In the genomic region with DNA sequence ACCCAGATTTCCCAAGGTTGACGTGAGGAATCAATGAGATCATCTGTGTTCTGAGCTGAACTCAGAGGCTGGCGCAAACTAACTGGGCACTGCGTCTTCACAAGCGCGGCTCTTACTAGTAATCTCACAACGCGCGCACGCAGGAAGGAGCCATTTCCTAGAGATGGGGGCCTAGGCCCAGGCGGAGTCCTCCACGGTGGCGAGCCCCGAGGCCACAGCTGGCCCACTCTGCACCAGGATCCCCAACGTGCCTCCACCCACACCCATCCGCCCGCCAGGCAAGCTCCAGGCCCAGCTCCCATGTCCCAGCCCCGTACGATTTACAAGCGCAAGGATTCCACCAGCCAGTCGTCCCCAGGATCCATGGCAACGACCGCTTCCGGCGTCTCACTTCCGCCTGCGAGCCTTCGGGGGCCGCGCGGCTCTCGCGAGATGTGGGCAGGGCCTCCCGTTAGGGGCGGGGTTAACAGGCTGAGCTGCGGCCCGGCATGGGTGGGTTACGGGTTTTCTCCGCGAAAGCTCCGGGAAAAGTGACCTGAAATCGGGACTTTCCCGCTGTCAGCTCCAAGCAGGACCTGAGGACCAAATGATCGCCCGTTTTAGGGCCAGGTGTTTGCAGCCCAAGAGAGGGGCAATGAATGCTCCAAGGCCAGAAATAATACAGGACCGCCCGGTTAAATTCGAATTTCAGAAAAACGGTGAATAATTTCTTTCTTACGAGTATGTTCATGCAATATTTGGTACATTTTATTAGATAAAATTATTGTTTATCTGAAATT, we compare ENCODE assay signal across 8 cellular contexts. TPM values are rescaled to one million over a fixed set of nuclear protein-coding genes. Genes with fewer than 3 reads are reported as not detected.
DNase-seq lines count a peak whose midpoint lies in the region; ATAC-seq and TF ChIP-seq lines count a peak whose summit lies in the region.

A gene (minus strand): TSS at position 374 of the 779 bp plus-strand sequence. CDS start 9 bp downstream, at position 365.

- peak within 1 kb of the TSS; percentile 97 for H2AFZ ChIP-seq in Loucy (ENCODE audit: low read length)

- H3K36me3 ChIP-seq in Loucy (ENCODE audit: insufficient read depth, low read length), result no peaks in the 10 kb centered on the region; the same call in 1 of the 2 replicates

- no peaks in the 10 kb centered on the region for H3F3A ChIP-seq in Loucy (ENCODE audit: low read depth)

- no peak for TF ChIP-seq CTCF in Loucy (conservative IDR thresholded peaks at IDR 0.05; ENCODE audit: low read length)
- TF ChIP-seq CTCF in nephron progenitor cell (IDR thresholded peaks at IDR 0.05), result no peak

- H3K9ac ChIP-seq in Loucy (ENCODE audit: low read depth, low read length, poor library complexity, severe bottlenecking), result peak within 1 kb of the TSS; percentile 91

- peaks cover 19% of the 10 kb centered on the region for H3K79me2 ChIP-seq in Loucy (ENCODE audit: insufficient read depth, low read length)

- ATAC-seq in stimulated activated naive CD8-positive, alpha-beta T cell treated with anti-CD3 and anti-CD28 coated beads, Interleukin-15, amount 100 ng/mL, for 72 hours, result peak; percentile 82

- peaks cover 43% of the 10 kb centered on the region for H3K4me1 Mint-ChIP-seq in nephron progenitor cell
- peaks cover 60% of the 10 kb centered on the region for H3K4me1 Mint-ChIP-seq in stimulated activated naive CD8-positive, alpha-beta T cell treated with anti-CD3 and anti-CD28 coated beads, Interleukin-15, amount 100 ng/mL, for 72 hours

- H3K27me3 ChIP-seq in Loucy (ENCODE audit: insufficient read depth, low read length, poor library complexity, severe bottlenecking), result no peaks in the 10 kb centered on the region

- DNase-seq in EH (ENCODE audit: low read depth), result peak; percentile 94
- DNase-seq in H4 (ENCODE audit: low spot score), result peak; percentile 90
- DNase-seq in SHP77 treated with DMSO at 0.1 percent for 48 hours (lab: John Stamatoyannopoulos, UW), result peak; percentile 49
- peak; percentile 95 for DNase-seq in activated gamma-delta T cell (lab: John Stamatoyannopoulos, UW)
- DNase-seq in fibroblast of the conjunctiva (ENCODE audit: low read depth), result peak; percentile 87
- peak; percentile 98 for DNase-seq in nephron progenitor cell
- peak; percentile 95 to 96 for DNase-seq in stimulated activated naive CD8-positive, alpha-beta T cell treated with anti-CD3 and anti-CD28 coated beads, Interleukin-15, amount 100 ng/mL, for 72 hours

- no peaks in the 10 kb centered on the region for H4K20me1 ChIP-seq in Loucy (ENCODE audit: insufficient read depth, low read length, poor library complexity, severe bottlenecking)

- peak within 1 kb of the TSS; percentile 99 for H3K27ac Mint-ChIP-seq in nephron progenitor cell
- peak within 1 kb of the TSS; percentile 97 to 98 for H3K27ac Mint-ChIP-seq in stimulated activated naive CD8-positive, alpha-beta T cell treated with anti-CD3 and anti-CD28 coated beads, Interleukin-15, amount 100 ng/mL, for 72 hours

- no peaks in the 10 kb centered on the region for H3K9me3 ChIP-seq in Loucy (ENCODE audit: insufficient read depth, low read depth, low read length)

- peaks cover 17% of the 10 kb centered on the region for H3K36me3 Mint-ChIP-seq in nephron progenitor cell (ENCODE audit: low read depth)

- H3K27me3 Mint-ChIP-seq in nephron progenitor cell (ENCODE audit: low read depth, poor library complexity), result peaks cover 19% of the 10 kb centered on the region
- peaks cover 6% of the 10 kb centered on the region for H3K27me3 Mint-ChIP-seq in stimulated activated naive CD8-positive, alpha-beta T cell treated with anti-CD3 and anti-CD28 coated beads, Interleukin-15, amount 100 ng/mL, for 72 hours

- no peaks in the 10 kb centered on the region for H3K9me2 ChIP-seq in Loucy (replicated peaks; ENCODE audit: low read depth, low read length)

- peak within 1 kb of the TSS; percentile 85 for H3K4me3 ChIP-seq in Loucy (ENCODE audit: low read length, poor library complexity, severe bottlenecking)

- peak within 1 kb of the TSS; percentile 96 for H3K4me3 Mint-ChIP-seq in nephron progenitor cell
- H3K4me3 Mint-ChIP-seq in stimulated activated naive CD8-positive, alpha-beta T cell treated with anti-CD3 and anti-CD28 coated beads, Interleukin-15, amount 100 ng/mL, for 72 hours, result peak within 1 kb of the TSS; percentile 99 to 100

- H3K9me3 Mint-ChIP-seq in nephron progenitor cell, result no peaks in the 10 kb centered on the region
- H3K9me3 Mint-ChIP-seq in stimulated activated naive CD8-positive, alpha-beta T cell treated with anti-CD3 and anti-CD28 coated beads, Interleukin-15, amount 100 ng/mL, for 72 hours, result no peaks in the 10 kb centered on the region

- peak within 1 kb of the TSS; percentile 88 for H3K4me2 ChIP-seq in Loucy (ENCODE audit: low read depth, low read length, poor library complexity, severe bottlenecking)

- peaks cover 26% of the 10 kb centered on the region for H3K4me1 ChIP-seq in Loucy (ENCODE audit: insufficient read depth, low read length, poor library complexity, severe bottlenecking)

RNA-seq across cellular contexts. Expression of the gene that starts here (rescaled TPM):
- total RNA-seq in H4 (2014; rRNA removed; shearing (Covaris generic)), result 17.9 and 27.1 TPM in 2 replicates

Comparison
In these comparisons a context has a peak if more than half of its experiments do, and no peak if none do; other contexts are left out.
1. Peak in every context shown above with its lines: DNase-seq, ATAC-seq and H3K4me3 ChIP-seq.